7 cellular contexts compared by ENCODE assay signal in the genomic region with DNA sequence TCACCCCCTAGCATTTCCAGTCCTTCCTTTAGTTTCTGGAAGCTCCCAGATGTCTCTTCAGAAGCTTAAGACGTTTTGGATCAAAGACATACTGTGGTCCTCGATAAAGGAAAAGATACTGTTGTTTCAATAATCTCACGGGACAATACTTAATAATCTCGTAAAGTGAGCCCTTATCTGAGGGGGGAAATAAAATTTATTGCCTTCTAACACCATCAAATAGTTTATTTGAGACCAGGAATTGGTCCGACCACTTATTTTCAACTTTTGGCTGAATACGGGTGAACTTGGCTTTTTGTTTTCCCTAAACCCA. TPM values are rescaled to one million over a fixed set of nuclear protein-coding genes. Genes with fewer than 3 reads are reported as not detected.
DNase-seq lines count a peak whose midpoint lies in the region; ATAC-seq lines count a peak whose summit lies in the region.

No MANE protein-coding gene starts in this region.

- no peaks in the 10 kb centered on the region for H3K9me3 Mint-ChIP-seq in activated T-helper 17 cell treated with anti-CD3 and anti-CD28 coated beads, Interleukin-2, amount 50 U/mL, for 72 hours
- H3K9me3 Mint-ChIP-seq in immature natural killer cell, result no peaks in the 10 kb centered on the region
- no peaks in the 10 kb centered on the region for H3K9me3 Mint-ChIP-seq in stimulated activated naive B cell treated with anti-CD40 and anti-IgM and Interleukin-4, amounts not matched to agents 10 μg/mL and 1 μg/mL and 100 μg/mL, for 72 hours

- DNase-seq in HT-29 (ENCODE audit: low spot score), result peak; percentile 9
- DNase-seq in immature natural killer cell, result no peak
- DNase-seq in stimulated activated naive B cell treated with anti-CD40 and anti-IgM and Interleukin-4, amounts not matched to agents 10 μg/mL and 1 μg/mL and 100 μg/mL, for 72 hours, result no peak
- no peak for DNase-seq in KG1 (lab: John Stamatoyannopoulos, UW)
- no peak for DNase-seq in sciatic nerve (ENCODE audit: low spot score)

- no peak for ATAC-seq in activated T-helper 17 cell treated with anti-CD3 and anti-CD28 coated beads, Interleukin-2, amount 50 U/mL, for 72 hours (replicated peaks)
- ATAC-seq in stimulated activated naive B cell treated with anti-CD40 and anti-IgM and Interleukin-4, amounts not matched to agents 10 μg/mL and 1 μg/mL and 100 μg/mL, for 72 hours (replicated peaks), result no peak
- ATAC-seq in HG03108 (IDR thresholded peaks at IDR 0.05; ENCODE audit: unreplicated experiment) (no peak), sciatic nerve (no peak)

- H3K4me3 Mint-ChIP-seq in activated T-helper 17 cell treated with anti-CD3 and anti-CD28 coated beads, Interleukin-2, amount 50 U/mL, for 72 hours, result peak overlapping the region; percentile 95
- peak overlapping the region; percentile 97 to 100 (median 100) for H3K4me3 Mint-ChIP-seq in immature natural killer cell
- peak overlapping the region; percentile 100 for H3K4me3 Mint-ChIP-seq in stimulated activated naive B cell treated with anti-CD40 and anti-IgM and Interleukin-4, amounts not matched to agents 10 μg/mL and 1 μg/mL and 100 μg/mL, for 72 hours

- peaks cover 2% of the 10 kb centered on the region for H3K27me3 Mint-ChIP-seq in activated T-helper 17 cell treated with anti-CD3 and anti-CD28 coated beads, Interleukin-2, amount 50 U/mL, for 72 hours
- peaks cover 2 to 15% (median 7%) of the 10 kb centered on the region in 3 donors for H3K27me3 Mint-ChIP-seq in immature natural killer cell (ENCODE audit: low read depth in 3 of 3)
- no peaks in the 10 kb centered on the region for H3K27me3 Mint-ChIP-seq in stimulated activated naive B cell treated with anti-CD40 and anti-IgM and Interleukin-4, amounts not matched to agents 10 μg/mL and 1 μg/mL and 100 μg/mL, for 72 hours

- intact Hi-C loops in sciatic nerve (cut with DNase I), result no loop called here

- peak overlapping the region; percentile 96 for H3K27ac Mint-ChIP-seq in activated T-helper 17 cell treated with anti-CD3 and anti-CD28 coated beads, Interleukin-2, amount 50 U/mL, for 72 hours
- peak overlapping the region in 5 of 6 donors; percentile 93 to 99 (median 98) for H3K27ac Mint-ChIP-seq in immature natural killer cell
- H3K27ac Mint-ChIP-seq in stimulated activated naive B cell treated with anti-CD40 and anti-IgM and Interleukin-4, amounts not matched to agents 10 μg/mL and 1 μg/mL and 100 μg/mL, for 72 hours, result peak overlapping the region; percentile 100

- H3K4me1 Mint-ChIP-seq in activated T-helper 17 cell treated with anti-CD3 and anti-CD28 coated beads, Interleukin-2, amount 50 U/mL, for 72 hours, result peaks cover 23% of the 10 kb centered on the region
- peaks cover 29 to 48% of the 10 kb centered on the region in 2 donors for H3K4me1 Mint-ChIP-seq in immature natural killer cell
- H3K4me1 Mint-ChIP-seq in stimulated activated naive B cell treated with anti-CD40 and anti-IgM and Interleukin-4, amounts not matched to agents 10 μg/mL and 1 μg/mL and 100 μg/mL, for 72 hours, result peaks cover 13 to 24% of the 10 kb centered on the region in 2 donors

- H3K36me3 Mint-ChIP-seq in activated T-helper 17 cell treated with anti-CD3 and anti-CD28 coated beads, Interleukin-2, amount 50 U/mL, for 72 hours (ENCODE audit: low read depth), result peaks cover 32% of the 10 kb centered on the region
- H3K36me3 Mint-ChIP-seq in immature natural killer cell, result peaks cover 0 to 7% (median 0%) of the 10 kb centered on the region in 3 donors
- peaks cover 10 to 18% of the 10 kb centered on the region in 2 donors for H3K36me3 Mint-ChIP-seq in stimulated activated naive B cell treated with anti-CD40 and anti-IgM and Interleukin-4, amounts not matched to agents 10 μg/mL and 1 μg/mL and 100 μg/mL, for 72 hours

RNA-seq across cellular contexts. Expression of a gene that starts 0.6 kb away (rescaled TPM):
- total RNA-seq in HT-29 (2014; rRNA removed; shearing (Covaris generic)), result 3.7 and 6.0 TPM in 2 replicates
- total RNA-seq in activated T-helper 17 cell treated with anti-CD3 and anti-CD28 coated beads, Interleukin-2, amount 50 U/mL, for 72 hours, result 10 to 100 TPM; 30.0 to 40.5 TPM
- 10 to 100 TPM in 2 of 3 donors, 1 to 10 TPM in 1; 8.2 to 18.2 (median 12.8) TPM for polyA plus RNA-seq in immature natural killer cell
- total RNA-seq in sciatic nerve, result 24.3 TPM
